1 cellular context compared by ENCODE assay signal in genomic region chr1:176878750-176879536, GRCh38.
TF ChIP-seq lines count a peak whose summit lies in the region.

No MANE protein-coding gene starts in this region.

TF ChIP-seq in K562, 482 proteins besides CTCF, POLR2A, EP300 and RAD21 (continued from another document):
- no peak for TF ChIP-seq CUX1 (CRISPR knock-in tag; IDR thresholded peaks at IDR 0.05)
- no peak for TF ChIP-seq NEUROD1 (IDR thresholded peaks at IDR 0.05; ENCODE audit: borderline replicate concordance, low read depth, low read length, partially characterized antibody)
- no peak; the same call in 1 of the 2 replicates for TF ChIP-seq ARID3B (CRISPR knock-in tag; IDR thresholded peaks at IDR 0.05; ENCODE audit: borderline replicate concordance)
- no peak for TF ChIP-seq ZNF282 (CRISPR knock-in tag; IDR thresholded peaks at IDR 0.05)
- TF ChIP-seq POLR2B (IDR thresholded peaks at IDR 0.05; ENCODE audit: low read depth, partially characterized antibody): no peak
- TF ChIP-seq YBX1 (IDR thresholded peaks at IDR 0.05): no peak
- TF ChIP-seq SIRT6 (IDR thresholded peaks at IDR 0.05; ENCODE audit: low read depth, low read length): no peak
- TF ChIP-seq NCOA4 (IDR thresholded peaks at IDR 0.05; ENCODE audit: partially characterized antibody): no peak
- TF ChIP-seq ETV6 (IDR thresholded peaks at IDR 0.05; ENCODE audit: borderline replicate concordance in 1 of 2, low read depth in 2 of 2, low read length in 1 of 2): no peak
- TF ChIP-seq ETV6 (CRISPR knock-in tag; IDR thresholded peaks at IDR 0.05; ENCODE audit: borderline replicate concordance): no peak
- TF ChIP-seq CXXC5 (CRISPR knock-in tag; IDR thresholded peaks at IDR 0.05): peak; percentile 71
- no peak for TF ChIP-seq SUPT5H (IDR thresholded peaks at IDR 0.05)
- no peak for TF ChIP-seq ZNF347 (CRISPR knock-in tag; IDR thresholded peaks at IDR 0.05; ENCODE audit: low read depth)
- no peak for TF ChIP-seq TCF3 (CRISPR knock-in tag; IDR thresholded peaks at IDR 0.05)
- no peak for TF ChIP-seq ZNF740 (CRISPR knock-in tag; IDR thresholded peaks at IDR 0.05)
- TF ChIP-seq ZNF740 (tag; IDR thresholded peaks at IDR 0.05): peak in 1 of 2 experiments; percentile 67; a peak in 1 of 4 replicates
- TF ChIP-seq MYC (IDR thresholded peaks at IDR 0.05; ENCODE audit: low read depth, low read length): no peak
- 0 out of 2 replicates have a peak, but pooled peaks have one; percentile 20 for TF ChIP-seq MYC (CRISPR knock-in tag; IDR thresholded peaks at IDR 0.05; ENCODE audit: borderline replicate concordance, low read depth)
- TF ChIP-seq GATAD2B (IDR thresholded peaks at IDR 0.05; ENCODE audit: borderline replicate concordance): no peak
- peak; percentile 66; the same call in 1 of the 2 replicates for TF ChIP-seq ZNF76 (CRISPR knock-in tag; IDR thresholded peaks at IDR 0.05; ENCODE audit: borderline replicate concordance)
- no peak for TF ChIP-seq TEAD4 (IDR thresholded peaks at IDR 0.05; ENCODE audit: low read length)
- no peak for TF ChIP-seq TEAD4 (CRISPR knock-in tag; IDR thresholded peaks at IDR 0.05; ENCODE audit: borderline replicate concordance)
- peak; percentile 88 for TF ChIP-seq ZNF583 (CRISPR knock-in tag; IDR thresholded peaks at IDR 0.05)
- TF ChIP-seq ZNF280B (CRISPR knock-in tag; IDR thresholded peaks at IDR 0.05): no peak
- no peak for TF ChIP-seq SREBF1 (IDR thresholded peaks at IDR 0.05; ENCODE audit: borderline replicate concordance, low read depth, low read length)
- no peak for TF ChIP-seq ZBTB40 (IDR thresholded peaks at IDR 0.05)
- TF ChIP-seq ZBTB40 (CRISPR knock-in tag; IDR thresholded peaks at IDR 0.05): no peak
- TF ChIP-seq BRD9 (IDR thresholded peaks at IDR 0.05; ENCODE audit: low read depth, partially characterized antibody): peak; percentile 63
- TF ChIP-seq ARNT (IDR thresholded peaks at IDR 0.05): no peak
- TF ChIP-seq FOXK2 (conservative IDR thresholded peaks at IDR 0.05 in 1 of 2, IDR thresholded peaks at IDR 0.05 in 1 of 2; ENCODE audit: low read depth in 2 of 2): no peak
- TF ChIP-seq GABPA (tag; conservative IDR thresholded peaks at IDR 0.05; ENCODE audit: low read depth): no peak
TF ChIP-seq in K562: peak in this region for 46.
